ENCODE assay signal across 12 cellular contexts in genomic region chr5:145854651-145855258, GRCh38. TPM values are rescaled to one million over a fixed set of nuclear protein-coding genes. Genes with fewer than 3 reads are reported as not detected.
A peak's percentile ranks its signal among the peaks of the same experiment; 100 is the strongest.
DNase-seq lines count a peak whose midpoint lies in the region; ATAC-seq and TF ChIP-seq lines count a peak whose summit lies in the region.
"Had no signal": no experiment of that assay in that cellular context is flagged by ENCODE, and none has a peak within 500 bp of the region (broad histone marks: within the 10 kb centered on the region; RNA-seq: fewer than 3 reads in every experiment).

No MANE protein-coding gene starts in this region.

- H3K4me3 ChIP-seq in gastroesophageal sphincter (no peak overlapping the region), lower leg skin (ENCODE audit: low read depth, poor library complexity, severe bottlenecking) (no peak overlapping the region)
- H3K4me3 ChIP-seq: right lobe of liver, thoracic aorta had no signal

- H3K27ac ChIP-seq in gastroesophageal sphincter = no peak overlapping the region
- H3K27ac ChIP-seq: right lobe of liver, thoracic aorta had no signal

- H3K4me1 ChIP-seq in gastroesophageal sphincter = peaks cover 0 to 16% (median 0%) of the 10 kb centered on the region in 3 donors
- H3K4me1 ChIP-seq: right lobe of liver had no signal

- intact Hi-C loops in left ventricle myocardium superior (cut with micrococcal nuclease) (no loop called here), cardiac septum (cut with DNase I) (no loop called here), head of caudate nucleus (cut with DNase I) (no loop called here), lower leg skin (cut with DNase I; ENCODE audit: low total_unique reads) (no loop called here)

- H3K36me3 ChIP-seq in gastroesophageal sphincter = no peaks in the 10 kb centered on the region
- H3K36me3 ChIP-seq: right lobe of liver, thoracic aorta had no signal

- WGBS in gastroesophageal sphincter (ENCODE audit: low coverage in 1 of 2), 2 donors = 84 to 89% methylated on average over 2 of the region's 2 CpGs
- WGBS in lower leg skin, 2 donors = 53 to 66% methylated on average over 2 of the region's 2 CpGs

- no peaks in the 10 kb centered on the region for H3K9me3 ChIP-seq in gastroesophageal sphincter
- H3K9me3 ChIP-seq: right lobe of liver, thoracic aorta had no signal

- H3K27me3 ChIP-seq in gastroesophageal sphincter = no peaks in the 10 kb centered on the region
- H3K27me3 ChIP-seq: right lobe of liver had no signal

- TF ChIP-seq EP300 in gastroesophageal sphincter (IDR thresholded peaks at IDR 0.05) = no peak

- no peak for DNase-seq in left ventricle myocardium superior
- no peak for DNase-seq in cardiac septum (ENCODE audit: low spot score)
- peak; percentile 33 for DNase-seq in SKM-1 (lab: John Stamatoyannopoulos, UW; ENCODE audit: unreplicated experiment)
- no peak for DNase-seq in hypothalamus (lab: John Stamatoyannopoulos, UW)
- no peak for DNase-seq in head of caudate nucleus
- DNase-seq in lower leg skin (ENCODE audit: low spot score in 2 of 2) = no peak
- DNase-seq: NCI-H1436, right lobe of liver had no signal

- TF ChIP-seq CTCF in gastroesophageal sphincter (IDR thresholded peaks at IDR 0.05) (no peak), lower leg skin (IDR thresholded peaks at IDR 0.05) (no peak)

- TF ChIP-seq POLR2A in gastroesophageal sphincter (IDR thresholded peaks at IDR 0.05) = no peak
- no peak for TF ChIP-seq POLR2A in lower leg skin (IDR thresholded peaks at IDR 0.05)

- ATAC-seq in left ventricle myocardium superior (peak; percentile 9), gastroesophageal sphincter (peak; percentile 41), HG03354 (IDR thresholded peaks at IDR 0.05; ENCODE audit: poor library complexity, severe bottlenecking, unreplicated experiment) (no peak)

RNA-seq across cellular contexts. Expression of gene GRXCR2, which starts 18.1 kb away (rescaled TPM):
- 3.8 TPM for total RNA-seq in left ventricle myocardium superior
- 0.78 TPM for total RNA-seq in cardiac septum
- not detected for total RNA-seq in gastroesophageal sphincter
- total RNA-seq in lower leg skin = under 1 TPM in 3 of 4 donors, not detected in 1; 0.46 to 0.69 (median 0.65) TPM
- total RNA-seq: B cell, right lobe of liver, thoracic aorta had no signal

RNA-seq across cellular contexts. Expression of gene PRELID2, which starts 19.6 kb away (rescaled TPM):
- total RNA-seq in left ventricle myocardium superior (18.9 TPM), cardiac septum (10.5 TPM), gastroesophageal sphincter (10 to 100 TPM; 13.6 to 19.8 (median 17.3) TPM), lower leg skin (1 to 10 TPM; 2.9 to 6.4 (median 4.7) TPM)
